In the genomic region with DNA sequence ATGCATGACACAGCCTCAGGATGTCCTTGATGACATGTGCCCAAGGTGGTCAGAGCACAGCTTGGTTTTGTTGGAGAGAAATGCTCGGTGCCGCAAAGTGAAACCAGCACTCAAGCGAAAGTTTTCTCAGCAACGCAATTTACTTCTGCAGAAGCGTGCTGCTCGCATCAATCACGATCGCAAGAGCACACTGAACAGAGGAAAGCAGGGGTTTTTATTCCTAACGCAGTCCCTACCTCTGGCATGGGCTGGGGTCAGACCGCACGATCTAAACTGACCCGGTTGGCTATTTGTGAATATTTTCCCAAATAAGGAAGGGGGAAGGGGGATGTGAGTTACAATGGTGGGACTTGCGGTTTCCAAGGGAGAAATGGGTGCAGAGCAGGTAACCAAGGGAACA, we compare ENCODE assay signal across 8 cellular contexts. TPM values are rescaled to one million over a fixed set of nuclear protein-coding genes. Genes with fewer than 3 reads are reported as not detected.
DNase-seq lines count a peak whose midpoint lies in the region; ATAC-seq, FAIRE-seq and TF ChIP-seq lines count a peak whose summit lies in the region.

No MANE protein-coding gene starts in this region.

- H2AFZ ChIP-seq in Karpas-422 (ENCODE audit: low read length), result no peak overlapping the region
- 0 out of 2 replicates have a peak overlapping the region, but pooled peaks have one; percentile 1 for H2AFZ ChIP-seq in H1 (ENCODE audit: low read length)

- H3K9me3 Mint-ChIP-seq in CD8-positive, alpha-beta T cell, result peaks cover 24% of the 10 kb centered on the region

- no peak overlapping the region for H3K4ac ChIP-seq in H1 (replicated peaks; ENCODE audit: insufficient read length, low read depth, low read length)

- peak overlapping the region; percentile 8; the same call in 1 of the 2 replicates for H2BK5ac ChIP-seq in H1 (ENCODE audit: low read depth, low read length)

- no peaks in the 10 kb centered on the region for H3K23me2 ChIP-seq in H1 (ENCODE audit: low read depth, low read length)

- H3K4me1 ChIP-seq in CD8-positive, alpha-beta T cell (ENCODE audit: insufficient read depth, low read length), result peaks cover 9% of the 10 kb centered on the region
- H3K4me1 ChIP-seq in Karpas-422 (ENCODE audit: low read length) (peaks cover 6% of the 10 kb centered on the region), H1 (replicated peaks in 1 of 4; ENCODE audit: control insufficient read depth in 3 of 4, insufficient read depth in 4 of 4, low read length in 3 of 4) (peaks cover 1 to 15% (median 6%) of the 10 kb centered on the region in 4 experiments; a peak in 5 of 7 replicates), neutrophil (ENCODE audit: control insufficient read depth in 1 of 2, insufficient read depth in 1 of 2, low read depth in 1 of 2, low read length in 1 of 2) (peaks cover 16 to 21% of the 10 kb centered on the region in 2 experiments), aorta (ENCODE audit: control insufficient read depth in 1 of 2, insufficient read depth in 2 of 2, low read length in 2 of 2) (no peaks in the 10 kb centered on the region)

- no peak overlapping the region for H3K4me3 ChIP-seq in CD8-positive, alpha-beta T cell (ENCODE audit: low read depth, low read length)
- H3K4me3 ChIP-seq in Karpas-422 (ENCODE audit: low read length) (peak overlapping the region; percentile 18; the same call in 1 of the 2 replicates), H1 (ENCODE audit: extremely low read depth in 1 of 4, insufficient read depth in 2 of 4, low read depth in 3 of 4, low read length in 4 of 4) (peak overlapping the region; percentile 8 to 97 (median 20); a peak in 6 of 8 replicates), neutrophil (ENCODE audit: low read depth in 1 of 2, low read length in 1 of 2) (peak overlapping the region; percentile 82 to 96), aorta (ENCODE audit: low read length in 2 of 2) (peak overlapping the region in 1 of 2 donors; percentile 41)

- H3K27me3 Mint-ChIP-seq in CD8-positive, alpha-beta T cell (ENCODE audit: low read depth), result peaks cover 29% of the 10 kb centered on the region

- TF ChIP-seq POLR2A in H1 (IDR thresholded peaks at IDR 0.05; ENCODE audit: control extremely low read depth in 1 of 2, low read depth in 2 of 2, low read length in 2 of 2), result no peak

- no peaks in the 10 kb centered on the region for H3K9me2 ChIP-seq in Karpas-422 (replicated peaks; ENCODE audit: insufficient read depth, low read length)

- no peak overlapping the region for H4K91ac ChIP-seq in H1 (replicated peaks; ENCODE audit: insufficient read length, low read length)

- no peak overlapping the region for H4K5ac ChIP-seq in H1 (ENCODE audit: insufficient read length, low read depth, low read length)

- H3K9ac ChIP-seq in Karpas-422 (ENCODE audit: low read length) (no peak overlapping the region), H1 (replicated peaks in 1 of 4; ENCODE audit: extremely low read depth in 1 of 4, low read depth in 3 of 4, low read length in 3 of 4) (peak overlapping the region in 1 of 4 experiments; percentile 63; a peak in 1 of 7 replicates)

- peak overlapping the region; percentile 32 for H3K4me3 Mint-ChIP-seq in CD8-positive, alpha-beta T cell

- TF ChIP-seq CTCF in CD8-positive, alpha-beta T cell (IDR thresholded peaks at IDR 0.05), result no peak
- TF ChIP-seq CTCF in H1 (IDR thresholded peaks at IDR 0.05; ENCODE audit: control extremely low read depth in 1 of 3, insufficient read depth in 1 of 3, low read depth in 1 of 3, low read length in 3 of 3) (no peak), neutrophil (IDR thresholded peaks at IDR 0.05) (no peak)

- 0 out of 2 replicates have a peak overlapping the region, but pooled peaks have one; percentile 48 for H2BK20ac ChIP-seq in H1 (ENCODE audit: low read length)

- no peak overlapping the region for H4K8ac ChIP-seq in H1 (ENCODE audit: extremely low read depth, insufficient read depth, low read length)

- no peak for FAIRE-seq in H1 (lab: Jason Lieb, UNC)

- 28% methylated on average over 13 of the region's 13 CpGs; no CpG with 5 or more reads in 1 of the 2 experiments for WGBS in H1 (ENCODE audit: extremely low coverage in 1 of 2, insufficient coverage in 1 of 2, insufficient read length in 1 of 2, insufficient replicate concordance in 2 of 2, low coverage in 1 of 2, low lambda C conversion rate in 2 of 2, missing lambda C conversion rate in 1 of 2), 2 experiments
- 58 to 75% methylated on average over 13 of the region's 13 CpGs for WGBS in aorta, 2 donors

- no peak overlapping the region for H3K4me2 ChIP-seq in Karpas-422 (ENCODE audit: low read depth, low read length, poor library complexity, severe bottlenecking)
- H3K4me2 ChIP-seq in H1 (ENCODE audit: insufficient read depth in 1 of 2, low read depth in 2 of 2, low read length in 2 of 2), result peak overlapping the region; percentile 69 to 72

- peaks cover 21% of the 10 kb centered on the region for H3K4me1 Mint-ChIP-seq in CD8-positive, alpha-beta T cell (ENCODE audit: low read depth)

- H3K27ac ChIP-seq in CD8-positive, alpha-beta T cell (ENCODE audit: low read depth, low read length), result no peak overlapping the region
- H3K27ac ChIP-seq in Karpas-422 (ENCODE audit: low read length) (no peak overlapping the region), H1 (ENCODE audit: low read depth, low read length) (0 out of 2 replicates have a peak overlapping the region, but pooled peaks have one; percentile 29), neutrophil (no peak overlapping the region), aorta (ENCODE audit: low read depth in 1 of 2, low read length in 2 of 2) (no peak overlapping the region)

- CTCF ChIA-PET in CD8-positive, alpha-beta T cell (lab: Charles Lee), result no interaction called here
- CTCF ChIA-PET in H1 (lab: Charles Lee; ENCODE audit: partially characterized antibody), result interaction anchor here (1.1 to 1.3 kb wide), 3 partner anchors 13 to 27 kb away, joined by 3 to 5 read pairs (median 3); a partner anchor contains a TSS

- 0 out of 2 replicates have a peak overlapping the region, but pooled peaks have one; percentile 24 for H3K18ac ChIP-seq in H1 (ENCODE audit: extremely low read depth, low read length)

- H3K27me3 ChIP-seq in CD8-positive, alpha-beta T cell (ENCODE audit: insufficient read depth, low read length), result no peaks in the 10 kb centered on the region
- H3K27me3 ChIP-seq in Karpas-422 (ENCODE audit: low read length) (no peaks in the 10 kb centered on the region), H1 (replicated peaks in 1 of 4; ENCODE audit: control insufficient read depth in 3 of 4, extremely low read depth in 1 of 4, insufficient read depth in 3 of 4, low read length in 3 of 4) (peaks cover 0 to 3% (median 0%) of the 10 kb centered on the region in 4 experiments; a peak in 3 of 7 replicates), neutrophil (peaks cover 35% of the 10 kb centered on the region), aorta (ENCODE audit: control insufficient read depth in 1 of 2, insufficient read depth in 2 of 2, low read length in 1 of 2) (no peaks in the 10 kb centered on the region)

- intact Hi-C loops in CD8-positive, alpha-beta T cell (cut with DNase I, micrococcal nuclease), result loop anchor here (1.0 to 10.0 kb wide), 8 partner anchors 27 to 1722 kb away; a partner anchor contains a TSS
- intact Hi-C loops in aorta (cut with DNase I), result loop anchor here (1.0 to 10.0 kb wide), 2 partner anchors 27 to 170 kb away; a partner anchor contains a TSS

- peak overlapping the region; percentile 83 for H2BK120ac ChIP-seq in H1 (replicated peaks; ENCODE audit: low read depth, low read length)

- H3K9me3 ChIP-seq in CD8-positive, alpha-beta T cell (ENCODE audit: low read length), result peaks cover 23% of the 10 kb centered on the region
- peaks cover 32% of the 10 kb centered on the region for H3K9me3 ChIP-seq in Karpas-422 (ENCODE audit: low read length)
- H3K9me3 ChIP-seq in H1 (ENCODE audit: insufficient read depth in 2 of 2, low read depth in 1 of 2, low read length in 1 of 2), result 0 out of 4 replicates have a peak, but pooled peaks cover 0 to 3% of the 10 kb centered on the region in 2 experiments
- H3K9me3 ChIP-seq in neutrophil, result peaks cover 20% of the 10 kb centered on the region
- H3K9me3 ChIP-seq in aorta (ENCODE audit: control insufficient read depth, low read length), result peaks cover 2% of the 10 kb centered on the region

- POLR2A ChIA-PET in CD8-positive, alpha-beta T cell (lab: Charles Lee), result interaction anchor here (0.6 kb wide), 1 partner anchor 20 kb away, joined by 3 read pairs; no protein-coding TSS in a partner anchor
- POLR2A ChIA-PET in H1 (lab: Charles Lee; ENCODE audit: partially characterized antibody), result interaction anchor here (1.1 to 3.7 kb wide), 4 partner anchors 19 to 105 kb away, joined by 3 to 11 read pairs (median 3); a partner anchor contains a TSS

- peaks cover 22% of the 10 kb centered on the region for H3K36me3 ChIP-seq in CD8-positive, alpha-beta T cell (ENCODE audit: insufficient read depth, low read length)
- H3K36me3 ChIP-seq in Karpas-422 (ENCODE audit: insufficient read depth, low read length) (peaks cover 31% of the 10 kb centered on the region), H1 (ENCODE audit: control insufficient read depth in 2 of 4, insufficient read depth in 4 of 4, low read length in 3 of 4) (peaks cover 16 to 25% (median 23%) of the 10 kb centered on the region in 4 experiments), neutrophil (peaks cover 20% of the 10 kb centered on the region), aorta (ENCODE audit: control insufficient read depth in 1 of 2, insufficient read depth in 2 of 2, low read length in 1 of 2) (peaks cover 2 to 7% of the 10 kb centered on the region in 2 donors)

- H2BK15ac ChIP-seq in H1 (ENCODE audit: low read length), result no peak overlapping the region

- DNase-seq in CD8-positive, alpha-beta T cell, result peak in 1 of 7 experiments; percentile 40
- no peak for DNase-seq in Karpas-422
- no peak for DNase-seq in H1 (ENCODE audit: low read depth in 1 of 2, low spot score in 2 of 2)
- DNase-seq in aorta, result no peak
- DNase-seq in OCI-M2 (lab: John Stamatoyannopoulos, UW; ENCODE audit: unreplicated experiment), result no peak

- H3K36me3 Mint-ChIP-seq in CD8-positive, alpha-beta T cell, result peaks cover 35% of the 10 kb centered on the region

- H3K79me2 ChIP-seq in Karpas-422 (ENCODE audit: low read length) (peaks cover 37% of the 10 kb centered on the region), H1 (ENCODE audit: control insufficient read depth in 1 of 2, insufficient read depth in 2 of 2, low read length in 2 of 2) (peaks cover 8 to 35% of the 10 kb centered on the region in 2 experiments)

- H3K27ac Mint-ChIP-seq in CD8-positive, alpha-beta T cell, result no peak overlapping the region

- ATAC-seq in CD8-positive, alpha-beta T cell, result no peak
- ATAC-seq in HG03025 (IDR thresholded peaks at IDR 0.05; ENCODE audit: low FRiP score, unreplicated experiment), result no peak
- ATAC-seq in HG03571 (IDR thresholded peaks at IDR 0.05; ENCODE audit: unreplicated experiment), result no peak
- ATAC-seq in aorta (ENCODE audit: low FRiP score), result no peak

- H3K79me1 ChIP-seq in H1 (ENCODE audit: low read depth, low read length), result 0 out of 2 replicates have a peak, but pooled peaks cover 3% of the 10 kb centered on the region

- 0 out of 2 replicates have a peak overlapping the region, but pooled peaks have one; percentile 17 for H2BK12ac ChIP-seq in H1 (ENCODE audit: low read depth, low read length)

- H4K20me1 ChIP-seq in Karpas-422 (ENCODE audit: insufficient read depth, low read depth, low read length), result no peaks in the 10 kb centered on the region
- H4K20me1 ChIP-seq in H1 (replicated peaks in 1 of 2; ENCODE audit: control insufficient read depth in 1 of 2, insufficient read depth in 2 of 2, low read length in 2 of 2), result peaks cover 3 to 4% of the 10 kb centered on the region in 2 experiments

- no peak overlapping the region for H3K14ac ChIP-seq in H1 (ENCODE audit: insufficient read length)

- no peak overlapping the region for H3K56ac ChIP-seq in H1 (replicated peaks; ENCODE audit: insufficient read length, low read depth, low read length)

- TF ChIP-seq EP300 in H1 (IDR thresholded peaks at IDR 0.05; ENCODE audit: borderline replicate concordance in 1 of 2, low read depth in 2 of 2, low read length in 2 of 2), result no peak

- peak overlapping the region; percentile 33; the same call in 1 of the 2 replicates for H2AK5ac ChIP-seq in H1 (ENCODE audit: low read depth, low read length)

- TF ChIP-seq RAD21 in H1 (IDR thresholded peaks at IDR 0.05 in 1 of 2, conservative IDR thresholded peaks at IDR 0.05 in 1 of 2; ENCODE audit: low read depth in 2 of 2, low read length in 2 of 2), result no peak

- H3K23ac ChIP-seq in H1 (ENCODE audit: insufficient read length), result no peak overlapping the region

RNA-seq across cellular contexts. Expression of a gene that starts 0.8 kb away (rescaled TPM):
- total RNA-seq in CD8-positive, alpha-beta T cell, result 10 to 100 TPM; 15.5 to 23.2 TPM
- total RNA-seq in Karpas-422 (2014; rRNA removed; shearing (Covaris generic); ENCODE audit: low replicate concordance), result 8.4 and 22.3 TPM in 2 replicates
- total RNA-seq in H1 (2021; fragmentation: NEBNext Ultra II Directional; extraction: Animal tissue kit (Norgen Biotek cat#: 25700)), result 19.6 and 20.3 TPM in 2 replicates
- polyA plus RNA-seq in H1 (2011; rRNA removed) (3.8 and 4.8 TPM in 2 replicates), aorta (1 to 10 TPM; 2.4 to 2.5 TPM)
- 6.7 TPM for polyA plus RNA-seq in H1 (2011; cell fraction: cytosol; rRNA removed)
- 4.8 TPM for polyA plus RNA-seq in H1 (2011; cell fraction: nucleus; rRNA removed)
- 7.8 to 11.6 TPM (median 9.9 TPM) in 4 replicates for polyA plus RNA-seq in H1 (2012, experiment 1 of 2)
- 2.4 TPM for polyA plus RNA-seq in H1 (2012, experiment 2 of 2)
- polyA plus RNA-seq in H1 (2013, experiment 1 of 2), result 12.2 TPM
- polyA plus RNA-seq in H1 (2013, experiment 2 of 2), result 14.2 TPM
- polyA minus RNA-seq in H1 (2011; rRNA and poly(A)+ RNA removed), result 10.3 and 12.9 TPM in 2 replicates
- 11.7 TPM for polyA minus RNA-seq in H1 (2011; cell fraction: cytosol; rRNA and poly(A)+ RNA removed)
- 17.2 TPM for polyA minus RNA-seq in H1 (2011; cell fraction: nucleus; rRNA and poly(A)+ RNA removed)
- total RNA-seq in aorta, result 1 to 10 TPM; 6.0 to 8.4 TPM

RNA-seq across cellular contexts. Expression of a gene that starts 26.4 kb away (rescaled TPM):
- total RNA-seq in CD8-positive, alpha-beta T cell, result under 1 TPM in 1 of 2 experiments, not detected in 1; 0.17 TPM
- 5.7 and 20.0 TPM in 2 replicates for total RNA-seq in Karpas-422 (2014; rRNA removed; shearing (Covaris generic); ENCODE audit: low replicate concordance)
- total RNA-seq in H1 (2021; fragmentation: NEBNext Ultra II Directional; extraction: Animal tissue kit (Norgen Biotek cat#: 25700)), result 11.7 and 15.4 TPM in 2 replicates
- polyA plus RNA-seq in H1 (2011; rRNA removed) (1.5 and 2.8 TPM in 2 replicates), aorta (under 1 TPM; 0.88 to 0.90 TPM)
- 3.9 TPM for polyA plus RNA-seq in H1 (2011; cell fraction: cytosol; rRNA removed)
- polyA plus RNA-seq in H1 (2011; cell fraction: nucleus; rRNA removed), result 0.97 TPM
- 5.4 to 9.7 TPM (median 5.7 TPM) in 4 replicates for polyA plus RNA-seq in H1 (2012, experiment 1 of 2)
- polyA plus RNA-seq in H1 (2012, experiment 2 of 2), result 0.46 TPM
- polyA plus RNA-seq in H1 (2013, experiment 1 of 2), result 6.3 TPM
- 6.7 TPM for polyA plus RNA-seq in H1 (2013, experiment 2 of 2)
- 5.4 and 9.3 TPM in 2 replicates for polyA minus RNA-seq in H1 (2011; rRNA and poly(A)+ RNA removed)
- 5.1 TPM for polyA minus RNA-seq in H1 (2011; cell fraction: cytosol; rRNA and poly(A)+ RNA removed)
- 7.4 TPM for polyA minus RNA-seq in H1 (2011; cell fraction: nucleus; rRNA and poly(A)+ RNA removed)
- total RNA-seq in aorta, result 1 to 10 TPM; 2.9 to 4.1 TPM
